18 cellular contexts compared by ENCODE assay signal in the genomic region with DNA sequence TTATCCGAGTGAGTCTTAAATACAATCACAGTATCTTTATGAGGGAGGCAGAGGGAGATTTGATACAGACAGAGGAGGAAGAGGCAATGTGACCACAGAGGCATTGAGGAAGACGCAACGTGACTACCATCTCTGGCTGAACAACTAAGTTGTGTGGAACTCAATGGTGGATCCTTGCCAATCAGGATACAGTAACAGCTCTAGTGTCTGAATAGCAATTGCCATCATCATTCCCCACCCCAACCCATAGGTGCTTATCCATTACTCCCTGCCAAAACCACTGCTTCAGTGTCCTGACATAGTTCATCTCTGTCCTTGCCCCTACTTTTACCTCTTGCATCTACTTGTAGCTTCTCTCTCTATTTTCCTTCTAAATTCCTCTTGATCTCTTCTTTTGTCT. TPM values are rescaled to one million over a fixed set of nuclear protein-coding genes. Genes with fewer than 3 reads are reported as not detected.
A peak's percentile ranks its signal among the peaks of the same experiment; 100 is the strongest.
DNase-seq lines count a peak whose midpoint lies in the region; ATAC-seq, FAIRE-seq and TF ChIP-seq lines count a peak whose summit lies in the region.
"Had no signal": no experiment of that assay in that cellular context is flagged by ENCODE, and none has a peak within 500 bp of the region (broad histone marks: within the 10 kb centered on the region; RNA-seq: fewer than 3 reads in every experiment).

No MANE protein-coding gene starts in this region.

- no peak overlapping the region for H4K12ac ChIP-seq in trophoblast cell (ENCODE audit: low read depth, low read length)

- H3K4me1 ChIP-seq in H1 (replicated peaks in 1 of 4; ENCODE audit: control insufficient read depth in 3 of 4, insufficient read depth in 4 of 4, low read length in 3 of 4) (no peaks in the 10 kb centered on the region), trophoblast cell (ENCODE audit: control insufficient read depth in 1 of 2, insufficient read depth in 2 of 2, low read length in 2 of 2) (peaks cover 6 to 8% of the 10 kb centered on the region in 2 experiments), small intestine (ENCODE audit: control insufficient read depth in 2 of 2, insufficient read depth in 1 of 2, low read depth in 1 of 2, low read length in 1 of 2) (no peaks in the 10 kb centered on the region), OCI-LY7 (ENCODE audit: insufficient read depth, low read length, poor library complexity, severe bottlenecking) (no peaks in the 10 kb centered on the region)
- H3K4me1 ChIP-seq: gastrocnemius medialis, testis had no signal

- H3K36me3 ChIP-seq in H1 (ENCODE audit: control insufficient read depth in 2 of 4, insufficient read depth in 4 of 4, low read length in 3 of 4) (no peaks in the 10 kb centered on the region), trophoblast cell (ENCODE audit: control insufficient read depth in 1 of 2, insufficient read depth in 2 of 2, low read length in 2 of 2) (no peaks in the 10 kb centered on the region), small intestine (ENCODE audit: control insufficient read depth in 2 of 2, insufficient read depth in 2 of 2, low read length in 2 of 2) (no peaks in the 10 kb centered on the region), OCI-LY7 (ENCODE audit: insufficient read depth, low read length) (no peaks in the 10 kb centered on the region)
- H3K36me3 ChIP-seq: gastrocnemius medialis had no signal

- H2BK15ac ChIP-seq in H1 (ENCODE audit: low read length) = no peak overlapping the region

- H3K4ac ChIP-seq in H1 (replicated peaks; ENCODE audit: insufficient read length, low read depth, low read length) (no peak overlapping the region), trophoblast cell (ENCODE audit: low read depth, low read length) (no peak overlapping the region)

- H2AK5ac ChIP-seq in H1 (ENCODE audit: low read depth, low read length) (no peak overlapping the region), trophoblast cell (ENCODE audit: low read length) (no peak overlapping the region)

- no peaks in the 10 kb centered on the region for H3K27me3 ChIP-seq in H1 (replicated peaks in 1 of 4; ENCODE audit: control insufficient read depth in 3 of 4, extremely low read depth in 1 of 4, insufficient read depth in 3 of 4, low read length in 3 of 4)
- no peaks in the 10 kb centered on the region for H3K27me3 ChIP-seq in trophoblast cell (ENCODE audit: insufficient read depth, low read length)
- no peaks in the 10 kb centered on the region for H3K27me3 ChIP-seq in small intestine (ENCODE audit: control insufficient read depth in 2 of 2, insufficient read depth in 2 of 2, low read length in 2 of 2)
- H3K27me3 ChIP-seq: gastrocnemius medialis, testis had no signal

- H3K9ac ChIP-seq in H1 (replicated peaks in 1 of 4; ENCODE audit: extremely low read depth in 1 of 4, low read depth in 3 of 4, low read length in 3 of 4) (no peak overlapping the region), trophoblast cell (ENCODE audit: low read length) (no peak overlapping the region)

- no peak overlapping the region for H2BK20ac ChIP-seq in H1 (ENCODE audit: low read length)

- no peak overlapping the region for H3K23ac ChIP-seq in H1 (ENCODE audit: insufficient read length)
- peak overlapping the region; percentile 42 for H3K23ac ChIP-seq in trophoblast cell (ENCODE audit: low read length)

- H3K4me2 ChIP-seq in H1 (ENCODE audit: insufficient read depth in 1 of 2, low read depth in 2 of 2, low read length in 2 of 2) (no peak overlapping the region), trophoblast cell (ENCODE audit: low read length) (no peak overlapping the region), OCI-LY7 (ENCODE audit: low read length) (no peak overlapping the region)
- H3K4me2 ChIP-seq: smooth muscle cell had no signal

- TF ChIP-seq CTCF in H1 (IDR thresholded peaks at IDR 0.05; ENCODE audit: control extremely low read depth in 1 of 3, insufficient read depth in 1 of 3, low read depth in 1 of 3, low read length in 3 of 3) (no peak), OCI-LY7 (conservative IDR thresholded peaks at IDR 0.05; ENCODE audit: low read length) (no peak)

- peaks cover 0 to 1% of the 10 kb centered on the region in 2 experiments for H4K20me1 ChIP-seq in H1 (replicated peaks in 1 of 2; ENCODE audit: control insufficient read depth in 1 of 2, insufficient read depth in 2 of 2, low read length in 2 of 2)
- no peaks in the 10 kb centered on the region for H4K20me1 ChIP-seq in OCI-LY7 (ENCODE audit: insufficient read depth, low read length)

- H3K14ac ChIP-seq in H1 (ENCODE audit: insufficient read length) = no peak overlapping the region
- H3K14ac ChIP-seq in trophoblast cell (ENCODE audit: low read length) = no peak overlapping the region

- ATAC-seq in HG03108 (IDR thresholded peaks at IDR 0.05; ENCODE audit: unreplicated experiment) = no peak

- TF ChIP-seq RAD21 in H1 (IDR thresholded peaks at IDR 0.05 in 1 of 2, conservative IDR thresholded peaks at IDR 0.05 in 1 of 2; ENCODE audit: low read depth in 2 of 2, low read length in 2 of 2) = no peak

- WGBS in H1 (ENCODE audit: extremely low coverage in 1 of 2, insufficient coverage in 1 of 2, insufficient read length in 1 of 2, insufficient replicate concordance in 2 of 2, low coverage in 1 of 2, low lambda C conversion rate in 2 of 2, missing lambda C conversion rate in 1 of 2), 2 experiments = 94% methylated on average over 3 of the region's 3 CpGs; no CpG with 5 or more reads in 1 of the 2 experiments
- WGBS in trophoblast cell (ENCODE audit: extremely low coverage, insufficient coverage, insufficient read length) = no CpG with 5 or more reads among the region's 3 CpGs
- 76 to 84% (median 81%) methylated on average over 3 of the region's 3 CpGs for WGBS in small intestine, 3 donors

- H3K27ac ChIP-seq in H1 (ENCODE audit: low read depth, low read length) (no peak overlapping the region), trophoblast cell (ENCODE audit: low read depth, low read length) (no peak overlapping the region), small intestine (ENCODE audit: low read depth in 1 of 2, low read length in 1 of 2) (no peak overlapping the region), OCI-LY7 (ENCODE audit: low read depth, low read length, poor library complexity, severe bottlenecking) (no peak overlapping the region)
- H3K27ac ChIP-seq: gastrocnemius medialis, HL-60, testis had no signal

- H3K18ac ChIP-seq in H1 (ENCODE audit: extremely low read depth, low read length) = no peak overlapping the region
- no peak overlapping the region for H3K18ac ChIP-seq in trophoblast cell (ENCODE audit: low read length)

- POLR2A ChIA-PET in H1 (lab: Charles Lee; ENCODE audit: partially characterized antibody) = no interaction called here
- POLR2A ChIA-PET in OCI-LY7 (lab: Charles Lee) = no interaction called here

- no peak overlapping the region for H4K91ac ChIP-seq in H1 (replicated peaks; ENCODE audit: insufficient read length, low read length)
- no peak overlapping the region for H4K91ac ChIP-seq in trophoblast cell (ENCODE audit: low read depth, low read length)

- TF ChIP-seq EP300 in H1 (IDR thresholded peaks at IDR 0.05; ENCODE audit: borderline replicate concordance in 1 of 2, low read depth in 2 of 2, low read length in 2 of 2) = no peak

- TF ChIP-seq POLR2A in H1 (IDR thresholded peaks at IDR 0.05; ENCODE audit: control extremely low read depth in 1 of 2, low read depth in 2 of 2, low read length in 2 of 2) = no peak

- no TSS peak for BruUV-seq in OCI-LY7 (replicated peaks; lab: Mats Ljungman, UMichigan)

- no peaks in the 10 kb centered on the region for H3K23me2 ChIP-seq in H1 (ENCODE audit: low read depth, low read length)

- H2BK120ac ChIP-seq in H1 (replicated peaks; ENCODE audit: low read depth, low read length) = no peak overlapping the region
- no peak overlapping the region for H2BK120ac ChIP-seq in trophoblast cell (ENCODE audit: insufficient read depth, low read length, poor library complexity)

- no peak overlapping the region for H3K4me3 ChIP-seq in H1 (ENCODE audit: extremely low read depth in 1 of 4, insufficient read depth in 2 of 4, low read depth in 3 of 4, low read length in 4 of 4)
- H3K4me3 ChIP-seq in trophoblast cell (ENCODE audit: low read depth, low read length) = no peak overlapping the region
- no peak overlapping the region for H3K4me3 ChIP-seq in small intestine (ENCODE audit: low read depth in 1 of 2, low read length in 2 of 2)
- no peak overlapping the region for H3K4me3 ChIP-seq in OCI-LY7 (ENCODE audit: low read depth, low read length, poor library complexity, severe bottlenecking)
- H3K4me3 ChIP-seq: gastrocnemius medialis, smooth muscle cell, testis had no signal

- H2BK5ac ChIP-seq in H1 (ENCODE audit: low read depth, low read length) = no peak overlapping the region
- H2BK5ac ChIP-seq in trophoblast cell (ENCODE audit: low read depth, low read length, poor library complexity) = no peak overlapping the region

- CTCF ChIA-PET in H1 (lab: Charles Lee; ENCODE audit: partially characterized antibody) = interaction anchor here (1.2 kb wide), 1 partner anchor 496 kb away, joined by 4 read pairs; no protein-coding TSS in a partner anchor
- CTCF ChIA-PET in OCI-LY7 (lab: Charles Lee; ENCODE audit: unreplicated experiment) = interaction anchor here (0.5 kb wide), 1 partner anchor 113 kb away, joined by 3 read pairs; no protein-coding TSS in a partner anchor

- no peak overlapping the region for H3K56ac ChIP-seq in H1 (replicated peaks; ENCODE audit: insufficient read length, low read depth, low read length)

- no peaks in the 10 kb centered on the region for H3K9me2 ChIP-seq in OCI-LY7 (ENCODE audit: insufficient read depth, low read length)

- H4K5ac ChIP-seq in H1 (ENCODE audit: insufficient read length, low read depth, low read length) = no peak overlapping the region

- peak overlapping the region; percentile 9; the same call in 1 of the 2 replicates for H2AFZ ChIP-seq in H1 (ENCODE audit: low read length)
- H2AFZ ChIP-seq in trophoblast cell (ENCODE audit: insufficient read depth, low read length, poor library complexity) = no peak overlapping the region
- no peak overlapping the region for H2AFZ ChIP-seq in OCI-LY7 (ENCODE audit: low read length)

- H2BK12ac ChIP-seq in H1 (ENCODE audit: low read depth, low read length) (no peak overlapping the region; the same call in 1 of the 2 replicates), trophoblast cell (ENCODE audit: low read length) (no peak overlapping the region)

- H3K9me3 ChIP-seq in H1 (ENCODE audit: insufficient read depth in 2 of 2, low read depth in 1 of 2, low read length in 1 of 2) = no peaks in the 10 kb centered on the region
- H3K9me3 ChIP-seq in trophoblast cell (ENCODE audit: insufficient read depth, low read depth, low read length) = no peaks in the 10 kb centered on the region
- no peaks in the 10 kb centered on the region for H3K9me3 ChIP-seq in small intestine (ENCODE audit: control insufficient read depth, low read depth)
- H3K9me3 ChIP-seq in OCI-LY7 (ENCODE audit: low read length) = no peaks in the 10 kb centered on the region
- H3K9me3 ChIP-seq: gastrocnemius medialis, testis had no signal

- H3K79me1 ChIP-seq in H1 (ENCODE audit: low read depth, low read length) (no peaks in the 10 kb centered on the region), trophoblast cell (ENCODE audit: low read length) (peaks cover 5% of the 10 kb centered on the region)

- no peaks in the 10 kb centered on the region for H3K79me2 ChIP-seq in H1 (ENCODE audit: control insufficient read depth in 1 of 2, insufficient read depth in 2 of 2, low read length in 2 of 2)
- no peaks in the 10 kb centered on the region for H3K79me2 ChIP-seq in trophoblast cell (ENCODE audit: control insufficient read depth, insufficient read depth, low read length, poor library complexity)
- H3K79me2 ChIP-seq in OCI-LY7 (ENCODE audit: insufficient read depth, low read depth, low read length) = no peaks in the 10 kb centered on the region

- FAIRE-seq in H1 (lab: Jason Lieb, UNC) = no peak
- no peak for FAIRE-seq in small intestine (lab: Jason Lieb, UNC)

- intact Hi-C loops in OCI-LY7 (cut with micrococcal nuclease; ENCODE audit: unreplicated experiment) = no loop called here

- DNase-seq in GM04503 (ENCODE audit: low read depth) (peak; percentile 67), NCI-H2029 (lab: John Stamatoyannopoulos, UW) (peak; percentile 51), H1 (ENCODE audit: low read depth in 1 of 2, low spot score in 2 of 2) (no peak), trophoblast cell (no peak), small intestine (no peak), OCI-LY7 (ENCODE audit: low spot score) (no peak)
- DNase-seq in activated CD4-positive, alpha-beta T cell treated with anti-CD3 and anti-CD28 coated beads, Interleukin-2, amount 50 U/mL, for 4 hours = no peak
- DNase-seq: activated naive CD4-positive, alpha-beta T cell treated with anti-CD3 and anti-CD28 coated beads for 36 hours; COR-L47; gastrocnemius medialis; naive B cell; OCI-M1; T-helper 2 cell; testis had no signal

- H4K8ac ChIP-seq in H1 (ENCODE audit: extremely low read depth, insufficient read depth, low read length) (no peak overlapping the region), trophoblast cell (ENCODE audit: low read depth, low read length) (no peak overlapping the region)

RNA-seq across cellular contexts. Expression of gene RHBDL2, which starts 20.5 kb away (rescaled TPM):
- 0.84 and 1.2 TPM in 2 replicates for total RNA-seq in H1 (2021; fragmentation: NEBNext Ultra II Directional; extraction: Animal tissue kit (Norgen Biotek cat#: 25700))
- 0.31 and 0.42 TPM in 2 replicates for polyA plus RNA-seq in H1 (2011; rRNA removed)
- 0.97 TPM for polyA plus RNA-seq in H1 (2011; cell fraction: cytosol; rRNA removed)
- 0.50 TPM for polyA plus RNA-seq in H1 (2011; cell fraction: nucleus; rRNA removed)
- 1.5 to 2.3 TPM (median 2.2 TPM) in 4 replicates for polyA plus RNA-seq in H1 (2012, experiment 1 of 2)
- 0.66 TPM for polyA plus RNA-seq in H1 (2012, experiment 2 of 2)
- 0.59 TPM for polyA plus RNA-seq in H1 (2013, experiment 1 of 2)
- 0.66 TPM for polyA plus RNA-seq in H1 (2013, experiment 2 of 2)
- polyA minus RNA-seq in H1 (2011; rRNA and poly(A)+ RNA removed) = 0.19 and 1.4 TPM in 2 replicates
- not detected for polyA minus RNA-seq in H1 (2011; cell fraction: cytosol; rRNA and poly(A)+ RNA removed)
- 0.40 TPM for polyA minus RNA-seq in H1 (2011; cell fraction: nucleus; rRNA and poly(A)+ RNA removed)
- polyA plus RNA-seq in trophoblast cell (2013) = not detected in 2 replicates
- under 1 TPM in 1 of 3 donors, not detected in 2; 0.43 TPM for polyA plus RNA-seq in small intestine
- total RNA-seq in OCI-LY7 (2014; rRNA removed; shearing (Covaris generic)) = not detected in 2 replicates
- total RNA-seq in OCI-LY7 (2022) = not detected in 2 replicates
- total RNA-seq: activated naive CD4-positive, alpha-beta T cell treated with anti-CD3 and anti-CD28 coated beads for 36 hours; gastrocnemius medialis; kidney epithelial cell; smooth muscle cell had no signal
- polyA plus RNA-seq: smooth muscle cell had no signal

RNA-seq across cellular contexts. Expression of gene AKIRIN1, which starts 29.0 kb away (rescaled TPM):
- 236 TPM in 2 replicates for total RNA-seq in H1 (2021; fragmentation: NEBNext Ultra II Directional; extraction: Animal tissue kit (Norgen Biotek cat#: 25700))
- polyA plus RNA-seq in H1 (2011; rRNA removed) = 117 and 148 TPM in 2 replicates
- 183 TPM for polyA plus RNA-seq in H1 (2011; cell fraction: cytosol; rRNA removed)
- 51.2 TPM for polyA plus RNA-seq in H1 (2011; cell fraction: nucleus; rRNA removed)
- polyA plus RNA-seq in H1 (2012, experiment 1 of 2) = 126 to 255 TPM (median 140 TPM) in 4 replicates
- polyA plus RNA-seq in H1 (2012, experiment 2 of 2) = 109 TPM
- polyA plus RNA-seq in H1 (2013, experiment 1 of 2) = 161 TPM
- polyA plus RNA-seq in H1 (2013, experiment 2 of 2) = 160 TPM
- polyA minus RNA-seq in H1 (2011; rRNA and poly(A)+ RNA removed) = 128 and 194 TPM in 2 replicates
- polyA minus RNA-seq in H1 (2011; cell fraction: cytosol; rRNA and poly(A)+ RNA removed) = 133 TPM
- polyA minus RNA-seq in H1 (2011; cell fraction: nucleus; rRNA and poly(A)+ RNA removed) = 92.6 TPM
- polyA plus RNA-seq in trophoblast cell (2013) = 78.0 and 79.2 TPM in 2 replicates
- 10 to 100 TPM; 24.5 to 28.9 (median 28.4) TPM for polyA plus RNA-seq in small intestine
- 35.0 and 40.0 TPM in 2 replicates for total RNA-seq in OCI-LY7 (2014; rRNA removed; shearing (Covaris generic))
- total RNA-seq in OCI-LY7 (2022) = 47.0 and 50.4 TPM in 2 replicates

Comparison
In these comparisons a context has a peak if more than half of its experiments do, and no peak if none do; other contexts are left out.
1. DNase-seq: peak in GM04503 (single experiment) and NCI-H2029 (single experiment); none in H1 (0 of 2), trophoblast cell (0 of 2), small intestine (single experiment), activated CD4-positive, alpha-beta T cell treated with anti-CD3 and anti-CD28 coated beads, Interleukin-2, amount 50 U/mL, for 4 hours (0 of 2) and OCI-LY7 (single experiment).